8 cellular contexts compared by ENCODE assay signal in the genomic region with DNA sequence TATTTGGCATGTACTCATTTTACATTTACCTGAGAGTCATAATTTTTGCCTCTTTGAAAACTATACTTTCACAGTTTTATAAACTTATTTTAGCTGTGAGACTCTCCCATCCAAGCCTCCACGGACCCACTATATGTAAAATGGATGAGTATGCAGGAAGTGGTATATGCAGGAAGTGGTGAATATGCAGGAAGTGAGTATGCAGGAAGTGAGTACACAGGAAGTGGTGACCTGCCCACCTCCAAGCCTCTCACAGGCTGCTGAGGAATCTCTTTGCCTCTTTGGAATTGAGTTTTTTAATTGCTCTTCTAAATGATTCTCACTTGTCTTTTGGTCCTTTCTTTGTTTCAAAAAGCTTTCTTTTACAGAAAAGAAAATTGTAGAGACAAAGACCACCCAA.
DNase-seq lines count a peak whose midpoint lies in the region; ATAC-seq and FAIRE-seq lines count a peak whose summit lies in the region.

No MANE protein-coding gene starts in this region.

- WGBS in small intestine, 3 donors, result 13 to 68% (median 63%) methylated on average over 1 of the region's 1 CpG

- no peaks in the 10 kb centered on the region for H3K27me3 ChIP-seq in small intestine (ENCODE audit: control insufficient read depth in 2 of 2, insufficient read depth in 2 of 2, low read length in 2 of 2)

- H3K4me1 ChIP-seq in small intestine (ENCODE audit: control insufficient read depth in 2 of 2, insufficient read depth in 1 of 2, low read depth in 1 of 2, low read length in 1 of 2), result no peaks in the 10 kb centered on the region

- peak; percentile 11 for DNase-seq in KG1 (lab: John Stamatoyannopoulos, UW)
- DNase-seq in activated CD8-positive, alpha-beta memory T cell treated with anti-CD3 and anti-CD28 coated beads, Interleukin-2, amount 50 U/mL, for 24 hours (ENCODE audit: extremely low read depth), result peak; percentile 19
- peak; percentile 43 for DNase-seq in small intestine
- DNase-seq in DMS153 treated with DMSO at 0.1 percent for 48 hours (lab: John Stamatoyannopoulos, UW; ENCODE audit: unreplicated experiment), result no peak
- DNase-seq in hippocampal formation (lab: John Stamatoyannopoulos, UW), result no peak
- no peak for DNase-seq in HPDE6-E6E7 (ENCODE audit: extremely low spot score)

- no peaks in the 10 kb centered on the region for H3K36me3 ChIP-seq in small intestine (ENCODE audit: control insufficient read depth in 2 of 2, insufficient read depth in 2 of 2, low read length in 2 of 2)

- FAIRE-seq in small intestine (lab: Jason Lieb, UNC), result no peak

- H3K9me3 ChIP-seq in small intestine (ENCODE audit: control insufficient read depth, low read depth), result no peaks in the 10 kb centered on the region

- H3K4me3 ChIP-seq in small intestine (ENCODE audit: low read depth in 1 of 2, low read length in 2 of 2), result no peak overlapping the region

- ATAC-seq in GM21367 (IDR thresholded peaks at IDR 0.05; ENCODE audit: unreplicated experiment), result peak; percentile 80
- ATAC-seq in HG02852 (IDR thresholded peaks at IDR 0.05; ENCODE audit: unreplicated experiment), result no peak

- H3K27ac ChIP-seq in small intestine (ENCODE audit: low read depth in 1 of 2, low read length in 1 of 2), result no peak overlapping the region

Comparison
In these comparisons a context has a peak if more than half of its experiments do, and no peak if none do; other contexts are left out.
1. DNase-seq: peak in KG1 (single experiment), activated CD8-positive, alpha-beta memory T cell treated with anti-CD3 and anti-CD28 coated beads, Interleukin-2, amount 50 U/mL, for 24 hours (single experiment) and small intestine (single experiment); none in DMS153 treated with DMSO at 0.1 percent for 48 hours (single experiment), hippocampal formation (0 of 2) and HPDE6-E6E7 (single experiment).